15 cellular contexts compared by ENCODE assay signal in genomic region chr19:13122275-13122878, GRCh38. TPM values are rescaled to one million over a fixed set of nuclear protein-coding genes. Genes with fewer than 3 reads are reported as not detected.
DNase-seq lines count a peak whose midpoint lies in the region; ATAC-seq, FAIRE-seq and TF ChIP-seq lines count a peak whose summit lies in the region.
"Had no signal": no experiment of that assay in that cellular context is flagged by ENCODE, and none has a peak within 500 bp of the region (broad histone marks: within the 10 kb centered on the region; RNA-seq: fewer than 3 reads in every experiment).

No MANE protein-coding gene starts in this region.

- H3K27me3 ChIP-seq in CD4-positive, alpha-beta T cell (ENCODE audit: control insufficient read depth, insufficient read depth, low read length) = no peaks in the 10 kb centered on the region
- H3K27me3 ChIP-seq in HUES6 (ENCODE audit: control insufficient read depth, insufficient read depth, low read length) (no peaks in the 10 kb centered on the region), neuronal stem cell (ENCODE audit: control insufficient read depth in 3 of 3, insufficient read depth in 3 of 3, low read depth in 1 of 3, low read length in 3 of 3) (no peaks in the 10 kb centered on the region), MG63 (no peaks in the 10 kb centered on the region)
- H3K27me3 ChIP-seq: breast epithelium, foreskin keratinocyte, right atrium auricular region, SJSA1 had no signal

- no peak for FAIRE-seq in HTR-8/SVneo (lab: Jason Lieb, UNC)

- POLR2A ChIA-PET in CD4-positive, alpha-beta T cell (lab: Charles Lee) = no interaction called here

- H3K4me2 ChIP-seq in neuronal stem cell (ENCODE audit: insufficient read depth, low read length, poor library complexity, severe bottlenecking) = peak overlapping the region; percentile 3

- no peak overlapping the region for H4K91ac ChIP-seq in neuronal stem cell (ENCODE audit: low read depth, low read length, poor library complexity)

- H2BK15ac ChIP-seq in neuronal stem cell (ENCODE audit: low read length) = no peak overlapping the region

- CTCF ChIA-PET in CD4-positive, alpha-beta T cell (lab: Charles Lee) = no interaction called here

- no peak overlapping the region for H2BK120ac ChIP-seq in neuronal stem cell (ENCODE audit: low read depth, low read length)

- peaks cover 34% of the 10 kb centered on the region for H3K4me1 ChIP-seq in HUES6 (ENCODE audit: control insufficient read depth, insufficient read depth, low read length)
- H3K4me1 ChIP-seq in neuronal stem cell (ENCODE audit: control insufficient read depth in 2 of 2, insufficient read depth in 1 of 2, low read depth in 1 of 2, low read length in 2 of 2) = peaks cover 5 to 14% of the 10 kb centered on the region in 2 donors
- H3K4me1 ChIP-seq: foreskin keratinocyte had no signal

- no peak overlapping the region for H3K27ac ChIP-seq in CD4-positive, alpha-beta T cell (ENCODE audit: low read depth, low read length)
- H3K27ac ChIP-seq in HUES6 (ENCODE audit: low read depth, low read length) (no peak overlapping the region), neuronal stem cell (replicated peaks; ENCODE audit: low read length) (no peak overlapping the region)
- H3K27ac ChIP-seq: breast epithelium, foreskin keratinocyte, right atrium auricular region, SJSA1 had no signal

- no peak overlapping the region for H4K8ac ChIP-seq in neuronal stem cell (ENCODE audit: low read depth, low read length)

- peaks cover 46% of the 10 kb centered on the region for H3K4me1 Mint-ChIP-seq in CD4-positive, alpha-beta T cell (ENCODE audit: low read depth)
- peaks cover 49% of the 10 kb centered on the region for H3K4me1 Mint-ChIP-seq in brain

- H3K27ac Mint-ChIP-seq in CD4-positive, alpha-beta T cell = peak overlapping the region; percentile 44
- H3K27ac Mint-ChIP-seq in brain = peak overlapping the region in 4 of 5 experiments; percentile 22 to 72 (median 50)

- no peak overlapping the region for H2BK12ac ChIP-seq in neuronal stem cell (ENCODE audit: low read length)

- H3K23ac ChIP-seq in neuronal stem cell (ENCODE audit: low read depth, low read length, poor library complexity) = no peak overlapping the region

- H3K18ac ChIP-seq in neuronal stem cell (ENCODE audit: low read length) = no peak overlapping the region

- no peak overlapping the region for H2BK5ac ChIP-seq in neuronal stem cell (ENCODE audit: low read length)

- H3K27me3 Mint-ChIP-seq in CD4-positive, alpha-beta T cell = no peaks in the 10 kb centered on the region
- H3K27me3 Mint-ChIP-seq in brain = peaks cover 5% of the 10 kb centered on the region

- peaks cover 33% of the 10 kb centered on the region for H3K79me1 ChIP-seq in neuronal stem cell (ENCODE audit: low read depth, low read length)

- intact Hi-C loops in CD4-positive, alpha-beta T cell (cut with DNase I, micrococcal nuclease) = no loop called here

- H3K9me3 ChIP-seq in CD4-positive, alpha-beta T cell (ENCODE audit: control insufficient read depth, low read length) = no peaks in the 10 kb centered on the region
- H3K9me3 ChIP-seq in HUES6 (ENCODE audit: control insufficient read depth, insufficient read depth, low read depth, low read length) = no peaks in the 10 kb centered on the region
- H3K9me3 ChIP-seq in neuronal stem cell (replicated peaks in 1 of 2; ENCODE audit: control insufficient read depth in 2 of 2, insufficient read depth in 1 of 2, low read depth in 1 of 2, low read length in 2 of 2) = no peaks in the 10 kb centered on the region
- no peaks in the 10 kb centered on the region for H3K9me3 ChIP-seq in MG63
- H3K9me3 ChIP-seq: breast epithelium, right atrium auricular region, SJSA1 had no signal

- no peaks in the 10 kb centered on the region for H3K9me3 Mint-ChIP-seq in CD4-positive, alpha-beta T cell
- no peaks in the 10 kb centered on the region for H3K9me3 Mint-ChIP-seq in brain

- H3K36me3 Mint-ChIP-seq in CD4-positive, alpha-beta T cell (ENCODE audit: low read depth) = peaks cover 15% of the 10 kb centered on the region
- peaks cover 4% of the 10 kb centered on the region for H3K36me3 Mint-ChIP-seq in brain

- H2AK5ac ChIP-seq in neuronal stem cell (ENCODE audit: low read depth, low read length) = no peak overlapping the region

- H3K9ac ChIP-seq in HUES6 (ENCODE audit: low read length) (peak overlapping the region; percentile 7), neuronal stem cell (ENCODE audit: low read depth, low read length, poor library complexity) (no peak overlapping the region)

- H3K14ac ChIP-seq in neuronal stem cell (ENCODE audit: low read length) = no peak overlapping the region

- peak overlapping the region; percentile 77 for H3K4me3 Mint-ChIP-seq in CD4-positive, alpha-beta T cell
- H3K4me3 Mint-ChIP-seq in brain = peak overlapping the region in 4 of 5 experiments; percentile 2 to 68 (median 34)

- H3K4ac ChIP-seq in neuronal stem cell (ENCODE audit: low read length) = no peak overlapping the region

- H3K4me3 ChIP-seq in HUES6 (ENCODE audit: low read depth, low read length) (no peak overlapping the region), neuronal stem cell (ENCODE audit: low read length in 2 of 2) (no peak overlapping the region), MG63 (no peak overlapping the region)
- H3K4me3 ChIP-seq: breast epithelium, right atrium auricular region, SJSA1 had no signal

- WGBS in neuronal stem cell (ENCODE audit: extremely low coverage in 2 of 2, insufficient read length in 2 of 2, insufficient replicate concordance in 1 of 2), 2 donors = no CpG with 5 or more reads among the region's 13 CpGs

- H3K36me3 ChIP-seq in HUES6 (ENCODE audit: control insufficient read depth, insufficient read depth, low read length) = peaks cover 32% of the 10 kb centered on the region
- peaks cover 26 to 61% of the 10 kb centered on the region in 2 donors for H3K36me3 ChIP-seq in neuronal stem cell (replicated peaks in 1 of 2; ENCODE audit: control insufficient read depth in 2 of 2, insufficient read depth in 2 of 2, low read length in 2 of 2)
- peaks cover 77% of the 10 kb centered on the region for H3K36me3 ChIP-seq in MG63
- H3K36me3 ChIP-seq: breast epithelium, right atrium auricular region had no signal

- TF ChIP-seq CTCF in CD4-positive, alpha-beta T cell (IDR thresholded peaks at IDR 0.05) = no peak
- no peak for TF ChIP-seq CTCF in brain (conservative IDR thresholded peaks at IDR 0.05)

- no peak for DNase-seq in CD4-positive, alpha-beta T cell
- DNase-seq in neuronal stem cell (ENCODE audit: low spot score) (no peak), HTR-8/SVneo (ENCODE audit: insufficient read length, low spot score) (no peak), NAMALWA (ENCODE audit: low spot score) (no peak), MG63 (no peak)
- DNase-seq: effector CD8-positive, alpha-beta T cell; foreskin keratinocyte; NK-92 treated with Interleukin-12 subunit alpha and Interleukin-12 subunit beta, amount 100 ng/mL, for 24 hours had no signal

- no peak overlapping the region for H2AFZ ChIP-seq in neuronal stem cell (ENCODE audit: low read length)

- no peak for ATAC-seq in CD4-positive, alpha-beta T cell (ENCODE audit: poor library complexity)
- ATAC-seq in HG02884 (IDR thresholded peaks at IDR 0.05; ENCODE audit: unreplicated experiment) = no peak
- ATAC-seq: foreskin keratinocyte had no signal

RNA-seq across cellular contexts. Expression of gene NACC1, which starts 4.3 kb away (rescaled TPM):
- total RNA-seq in CD4-positive, alpha-beta T cell = 10 to 100 TPM; 13.0 to 13.5 TPM
- polyA plus RNA-seq in brain (ENCODE audit: insufficient read depth, low read depth, low replicate concordance) = 42.2 TPM
- 123 TPM for polyA plus RNA-seq in neuronal stem cell (2013, experiment 1 of 2)
- 121 TPM for polyA plus RNA-seq in neuronal stem cell (2013, experiment 2 of 2)
- total RNA-seq in MG63 (2014; rRNA removed; shearing (Covaris generic); ENCODE audit: low replicate concordance) = 44.6 and 96.4 TPM in 2 replicates

RNA-seq across cellular contexts. Expression of gene TRMT1, which starts 5.8 kb away (rescaled TPM):
- total RNA-seq in CD4-positive, alpha-beta T cell = 10 to 100 TPM; 60.5 to 63.4 TPM
- polyA plus RNA-seq in brain (ENCODE audit: insufficient read depth, low read depth, low replicate concordance) = 25.9 TPM
- polyA plus RNA-seq in neuronal stem cell (2013, experiment 1 of 2) = 22.9 TPM
- polyA plus RNA-seq in neuronal stem cell (2013, experiment 2 of 2) = 24.4 TPM
- total RNA-seq in MG63 (2014; rRNA removed; shearing (Covaris generic); ENCODE audit: low replicate concordance) = 127 and 172 TPM in 2 replicates

RNA-seq across cellular contexts. Expression of gene LYL1, which starts 19.7 kb away (rescaled TPM):
- total RNA-seq in CD4-positive, alpha-beta T cell = 1 to 10 TPM; 1.9 to 2.1 TPM
- polyA plus RNA-seq in brain (ENCODE audit: insufficient read depth, low read depth, low replicate concordance) = 2.3 TPM
- 1.1 TPM for polyA plus RNA-seq in neuronal stem cell (2013, experiment 1 of 2)
- polyA plus RNA-seq in neuronal stem cell (2013, experiment 2 of 2) = 1.1 TPM
- not detected in 2 replicates for total RNA-seq in MG63 (2014; rRNA removed; shearing (Covaris generic); ENCODE audit: low replicate concordance)
- total RNA-seq: H4, SJSA1 had no signal

RNA-seq across cellular contexts. Expression of gene STX10, which starts 27.8 kb away (rescaled TPM):
- 10 to 100 TPM; 40.9 to 43.9 TPM for total RNA-seq in CD4-positive, alpha-beta T cell
- 74.2 TPM for polyA plus RNA-seq in brain (ENCODE audit: insufficient read depth, low read depth, low replicate concordance)
- 35.3 TPM for polyA plus RNA-seq in neuronal stem cell (2013, experiment 1 of 2)
- polyA plus RNA-seq in neuronal stem cell (2013, experiment 2 of 2) = 33.1 TPM
- total RNA-seq in MG63 (2014; rRNA removed; shearing (Covaris generic); ENCODE audit: low replicate concordance) = 281 and 371 TPM in 2 replicates

RNA-seq across cellular contexts. Expression of gene IER2, which starts 27.8 kb away (rescaled TPM):
- total RNA-seq in CD4-positive, alpha-beta T cell = 100 to 1,000 TPM; 254 to 255 TPM
- 31.1 TPM for polyA plus RNA-seq in brain (ENCODE audit: insufficient read depth, low read depth, low replicate concordance)
- 64.6 TPM for polyA plus RNA-seq in neuronal stem cell (2013, experiment 1 of 2)
- 64.5 TPM for polyA plus RNA-seq in neuronal stem cell (2013, experiment 2 of 2)
- 39.0 and 80.1 TPM in 2 replicates for total RNA-seq in MG63 (2014; rRNA removed; shearing (Covaris generic); ENCODE audit: low replicate concordance)
